In genomic region chrX:124239911-124240310, GRCh38 we compare ENCODE assay signal across 8 cellular contexts.
A peak's percentile ranks its signal among the peaks of the same experiment; 100 is the strongest.
DNase-seq lines count a peak whose midpoint lies in the region; ATAC-seq, FAIRE-seq and TF ChIP-seq lines count a peak whose summit lies in the region.
"Had no signal": no experiment of that assay in that cellular context is flagged by ENCODE, and none has a peak within 500 bp of the region (broad histone marks: within the 10 kb centered on the region; RNA-seq: fewer than 3 reads in every experiment).

No MANE protein-coding gene starts in this region.

- no peak for TF ChIP-seq POLR2A in GM12891 (IDR thresholded peaks at IDR 0.05; ENCODE audit: low read depth, low read length)

- ATAC-seq in GM19351 (IDR thresholded peaks at IDR 0.05; ENCODE audit: unreplicated experiment) = peak; percentile 87
- ATAC-seq in HG02885 (IDR thresholded peaks at IDR 0.05; ENCODE audit: poor library complexity, unreplicated experiment) = peak; percentile 83

- no peak for FAIRE-seq in GM12891 (lab: Jason Lieb, UNC)

- no peak overlapping the region for H3K27ac ChIP-seq in substantia nigra (ENCODE audit: low read depth, low read length, poor library complexity, severe bottlenecking)

- DNase-seq in activated CD4-positive, alpha-beta T cell treated with anti-CD3 and anti-CD28 coated beads for 48 hours = peak; percentile 65
- peak; percentile 62 for DNase-seq in stimulated activated CD4-positive, alpha-beta T cell treated with anti-CD3 and anti-CD28 coated beads, Interleukin-4, amount 100 ng/mL, for 24 hours
- DNase-seq in GM12891 (ENCODE audit: insufficient read length, low spot score) (no peak), kidney tubule cell (ENCODE audit: low spot score) (no peak), substantia nigra (lab: John Stamatoyannopoulos, UW) (no peak)
- DNase-seq: NCI-H2107 had no signal

TF ChIP-seq in GM12891, 5 proteins besides CTCF, POLR2A, EP300 and RAD21:
- TF ChIP-seq PAX5 (IDR thresholded peaks at IDR 0.05; ENCODE audit: insufficient read depth, low read length, severe bottlenecking) (no peak), SPI1 (IDR thresholded peaks at IDR 0.05; ENCODE audit: low read depth, low read length) (no peak), POLR2AphosphoS5 (IDR thresholded peaks at IDR 0.05; ENCODE audit: low read depth, low read length) (no peak), POU2F2 (IDR thresholded peaks at IDR 0.05; ENCODE audit: low read depth, low read length) (no peak), TAF1 (IDR thresholded peaks at IDR 0.05; ENCODE audit: low read depth, low read length) (no peak)

Comparison
In these comparisons a context has a peak if more than half of its experiments do, and no peak if none do; other contexts are left out.
1. DNase-seq: peak in activated CD4-positive, alpha-beta T cell treated with anti-CD3 and anti-CD28 coated beads for 48 hours (single experiment) and stimulated activated CD4-positive, alpha-beta T cell treated with anti-CD3 and anti-CD28 coated beads, Interleukin-4, amount 100 ng/mL, for 24 hours (single experiment); none in GM12891 (single experiment), kidney tubule cell (single experiment) and substantia nigra (0 of 49).